25 cellular contexts compared by ENCODE assay signal in genomic region chr14:59318908-59319307, GRCh38.
DNase-seq lines count a peak whose midpoint lies in the region; ATAC-seq and TF ChIP-seq lines count a peak whose summit lies in the region.
"Had no signal": no experiment of that assay in that cellular context is flagged by ENCODE, and none has a peak within 500 bp of the region (broad histone marks: within the 10 kb centered on the region; RNA-seq: fewer than 3 reads in every experiment).

No MANE protein-coding gene starts in this region.

- H3K4me1 ChIP-seq in hepatocyte (ENCODE audit: insufficient read depth) (peaks cover 42% of the 10 kb centered on the region), vagina (peaks cover 72% of the 10 kb centered on the region)

- no peaks in the 10 kb centered on the region for H4K20me1 ChIP-seq in hepatocyte (ENCODE audit: insufficient read depth, poor library complexity, severe bottlenecking)

- ATAC-seq in sciatic nerve: peak; percentile 67
- ATAC-seq in GM21360 (IDR thresholded peaks at IDR 0.05; ENCODE audit: unreplicated experiment): no peak
- ATAC-seq: stimulated activated naive B cell treated with anti-CD40 and anti-IgM and Interleukin-4, amounts not matched to agents 10 μg/mL and 1 μg/mL and 100 μg/mL, for 72 hours had no signal

- H3K4me2 ChIP-seq in hepatocyte: no peak overlapping the region
- H3K4me2 ChIP-seq: SK-N-SH had no signal

- peak; percentile 2 for DNase-seq in NCI-H82 (lab: John Stamatoyannopoulos, UW)
- DNase-seq in NCI-H82 treated with DMSO at 0.1 percent for 48 hours (lab: John Stamatoyannopoulos, UW; ENCODE audit: unreplicated experiment): no peak
- no peak for DNase-seq in hepatocyte (ENCODE audit: low spot score)
- DNase-seq in sciatic nerve (ENCODE audit: low spot score): no peak
- no peak for DNase-seq in vagina (ENCODE audit: extremely low spot score in 2 of 2)
- no peak for DNase-seq in stimulated activated naive CD4-positive, alpha-beta T cell treated with Interleukin-2 at 50 U/mL for 16 hours (lab: John Stamatoyannopoulos, UW)
- DNase-seq in activated CD8-positive, alpha-beta memory T cell treated with anti-CD3 and anti-CD28 coated beads, Interleukin-2, amount 50 U/mL, for 48 hours: no peak
- DNase-seq: activated CD4-positive, alpha-beta T cell treated with anti-CD3 and anti-CD28 coated beads, Interleukin-2, amount 50 U/mL, for 48 hours; AML-193; CD8-positive, alpha-beta memory T cell; effector CD8-positive, alpha-beta T cell; GDM1; head of caudate nucleus; KG1; MV-4-11; naive B cell; NCI-H1930; NCI-H226; SK-N-SH; stimulated activated CD4-positive, alpha-beta T cell treated with anti-CD3 and anti-CD28 coated beads, Interleukin-1b, Interleukin-23, amount 100 ng/mL, for 48 hours; stimulated activated naive B cell treated with anti-CD40 and anti-IgM and Interleukin-4, amounts not matched to agents 10 μg/mL and 1 μg/mL and 100 μg/mL, for 72 hours; upper lobe of left lung had no signal

- H2AFZ ChIP-seq in hepatocyte: no peak overlapping the region

- no peaks in the 10 kb centered on the region for H3K9me2 ChIP-seq in hepatocyte (replicated peaks; ENCODE audit: insufficient read depth)
- H3K9me2 ChIP-seq: SK-N-SH had no signal

- TF ChIP-seq POLR2A in vagina (IDR thresholded peaks at IDR 0.05): no peak

- no peak overlapping the region for H3K4me3 ChIP-seq in hepatocyte
- H3K4me3 ChIP-seq in vagina: no peak overlapping the region
- H3K4me3 ChIP-seq: lung, upper lobe of left lung had no signal

- peak overlapping the region; percentile 39 for H3K27ac ChIP-seq in hepatocyte
- H3K27ac ChIP-seq in vagina: peak overlapping the region; percentile 53
- H3K27ac ChIP-seq: 22Rv1 had no signal

- WGBS in hepatocyte (ENCODE audit: low lambda C conversion rate, missing lambda C conversion rate): 48% methylated on average over 4 of the region's 4 CpGs

- H3K36me3 ChIP-seq in hepatocyte (replicated peaks; ENCODE audit: insufficient read depth, low read depth) (no peaks in the 10 kb centered on the region), vagina (peaks cover 0 to 7% of the 10 kb centered on the region in 2 donors)

- H3K79me2 ChIP-seq in hepatocyte: peaks cover 4% of the 10 kb centered on the region

- no peak for TF ChIP-seq CTCF in hepatocyte (IDR thresholded peaks at IDR 0.05; ENCODE audit: poor library complexity)
- no peak for TF ChIP-seq CTCF in vagina (IDR thresholded peaks at IDR 0.05)

- H3K9me3 ChIP-seq in hepatocyte (ENCODE audit: low read depth) (no peaks in the 10 kb centered on the region), vagina (no peaks in the 10 kb centered on the region)
- H3K9me3 ChIP-seq: SK-N-SH, upper lobe of left lung had no signal

- no peaks in the 10 kb centered on the region for H3K27me3 ChIP-seq in hepatocyte
- no peaks in the 10 kb centered on the region for H3K27me3 ChIP-seq in vagina
- H3K27me3 ChIP-seq: upper lobe of left lung had no signal

- intact Hi-C loops in sciatic nerve (cut with DNase I) (no loop called here), vagina (cut with DNase I) (no loop called here)
